Comparison of ENCODE assay signal across 8 cellular contexts in genomic region chr11:19071255-19071654, GRCh38. TPM values are rescaled to one million over a fixed set of nuclear protein-coding genes. Genes with fewer than 3 reads are reported as not detected.
A peak's percentile ranks its signal among the peaks of the same experiment; 100 is the strongest.
DNase-seq lines count a peak whose midpoint lies in the region; ATAC-seq, FAIRE-seq and TF ChIP-seq lines count a peak whose summit lies in the region.

No MANE protein-coding gene starts in this region.

- peaks cover 0 to 6% of the 10 kb centered on the region in 2 donors for H3K4me1 Mint-ChIP-seq in natural killer cell

- peak; percentile 99 for TF ChIP-seq CTCF in D721Med (IDR thresholded peaks at IDR 0.05; ENCODE audit: insufficient read depth, missing control alignments)
- TF ChIP-seq CTCF in natural killer cell (IDR thresholded peaks at IDR 0.05): peak; percentile 96

- FAIRE-seq in D721Med (lab: Jason Lieb, UNC): peak; percentile 68

- no peak overlapping the region for H3K27ac Mint-ChIP-seq in natural killer cell

- peaks cover 0 to 8% of the 10 kb centered on the region in 2 donors for H3K9me3 Mint-ChIP-seq in natural killer cell

- DNase-seq in D721Med (ENCODE audit: insufficient read length, low spot score): peak; percentile 46
- peak; percentile 77 for DNase-seq in HS-5 (ENCODE audit: low read depth)
- DNase-seq in NOMO-1 treated with dmso at 0.1 percent for 144 hours (lab: John Stamatoyannopoulos, UW; ENCODE audit: unreplicated experiment): peak; percentile 26
- DNase-seq in activated CD8-positive, alpha-beta memory T cell treated with anti-CD3 and anti-CD28 coated beads, Interleukin-2, amount 50 U/mL, for 24 hours (ENCODE audit: extremely low read depth): peak; percentile 15
- no peak for DNase-seq in natural killer cell
- peak; percentile 61 for DNase-seq in stimulated activated naive CD8-positive, alpha-beta T cell treated with anti-CD3 and anti-CD28 coated beads, Interleukin-15, Interleukin-2, amounts not matched to agents 100 U/mL and 50 U/mL, for 24 hours

- ATAC-seq in GM21381 (IDR thresholded peaks at IDR 0.05; ENCODE audit: unreplicated experiment): peak; percentile 88
- peak; percentile 90 for ATAC-seq in esophagus mucosa
- peak; percentile 83 to 100 (median 99) for ATAC-seq in natural killer cell
- peak; percentile 84 for ATAC-seq in stimulated activated naive CD8-positive, alpha-beta T cell treated with anti-CD3 and anti-CD28 coated beads, Interleukin-15, Interleukin-2, amounts not matched to agents 100 U/mL and 50 U/mL, for 24 hours

- H3K27me3 Mint-ChIP-seq in natural killer cell (ENCODE audit: low read depth in 2 of 2): peaks cover 22% of the 10 kb centered on the region in 2 donors

- H3K4me3 Mint-ChIP-seq in natural killer cell: no peak overlapping the region

- H3K36me3 Mint-ChIP-seq in natural killer cell: peaks cover 13% of the 10 kb centered on the region

- intact Hi-C loops in natural killer cell (cut with micrococcal nuclease): no loop called here

RNA-seq across cellular contexts. Expression of gene MRGPRX2, which starts 10.7 kb away (rescaled TPM):
- total RNA-seq in esophagus mucosa: not detected
- total RNA-seq in natural killer cell: under 1 TPM in 2 of 3 donors, not detected in 1; 0.21 to 0.48 TPM

RNA-seq across cellular contexts. Expression of gene ZDHHC13, which starts 45.7 kb away (rescaled TPM):
- total RNA-seq in esophagus mucosa: 36.5 TPM
- 10 to 100 TPM; 13.3 to 17.4 (median 13.5) TPM for total RNA-seq in natural killer cell
